In genomic region chr3:39141211-39141995, GRCh38 we compare ENCODE assay signal across 8 cellular contexts. TPM values are rescaled to one million over a fixed set of nuclear protein-coding genes. Genes with fewer than 3 reads are reported as not detected.
DNase-seq lines count a peak whose midpoint lies in the region; ATAC-seq, FAIRE-seq and TF ChIP-seq lines count a peak whose summit lies in the region.

No MANE protein-coding gene starts in this region.

- no peaks in the 10 kb centered on the region for H3K9me3 ChIP-seq in keratinocyte (ENCODE audit: control insufficient read depth, low read depth, low read length)
- no peaks in the 10 kb centered on the region for H3K9me3 ChIP-seq in thoracic aorta

- no peaks in the 10 kb centered on the region for H3K9me1 ChIP-seq in keratinocyte (ENCODE audit: control insufficient read depth, extremely low read depth, insufficient read depth, low read length)

- H3K36me3 Mint-ChIP-seq in activated naive CD4-positive, alpha-beta T cell treated with anti-CD3 and anti-CD28 coated beads, Interleukin-2, amount 50 U/mL, for 72 hours: peaks cover 32 to 34% of the 10 kb centered on the region in 2 donors

- H3K27ac ChIP-seq in keratinocyte (ENCODE audit: control insufficient read depth, insufficient read depth, low read length) (peak overlapping the region; percentile 40), thoracic aorta (peak overlapping the region; percentile 24 to 39)

- H3K4me1 ChIP-seq in keratinocyte (ENCODE audit: control insufficient read depth, extremely low read depth, insufficient read depth, low read length) (peaks cover 40% of the 10 kb centered on the region), thoracic aorta (ENCODE audit: control insufficient read depth in 1 of 2, low read depth in 2 of 2) (peaks cover 31 to 52% of the 10 kb centered on the region in 2 donors)

- peaks cover 2% of the 10 kb centered on the region for H3K79me2 ChIP-seq in keratinocyte (ENCODE audit: control insufficient read depth, insufficient read depth, low read length)

- no peaks in the 10 kb centered on the region for H4K20me1 ChIP-seq in keratinocyte (ENCODE audit: control insufficient read depth, extremely low read depth, insufficient read depth, low read length)

- peak in 1 of 2 donors; percentile 7 for ATAC-seq in activated naive CD4-positive, alpha-beta T cell treated with anti-CD3 and anti-CD28 coated beads, Interleukin-2, amount 50 U/mL, for 72 hours
- ATAC-seq in thoracic aorta (ENCODE audit: insufficient number of reproducible peaks, low FRiP score, low read depth) (no peak), GM18861 (IDR thresholded peaks at IDR 0.05; ENCODE audit: unreplicated experiment) (no peak), GM21447 (IDR thresholded peaks at IDR 0.05; ENCODE audit: unreplicated experiment) (no peak)

- peak overlapping the region; percentile 64 to 89 for H3K27ac Mint-ChIP-seq in activated naive CD4-positive, alpha-beta T cell treated with anti-CD3 and anti-CD28 coated beads, Interleukin-2, amount 50 U/mL, for 72 hours

- dilution Hi-C loops in keratinocyte (cut with MboI; ENCODE audit: extremely low pct_ligation_motif_present, low sequenced_read_pairs): no loop called here

- peak overlapping the region; percentile 67 for H3K4me2 ChIP-seq in keratinocyte (ENCODE audit: control insufficient read depth, extremely low read depth, insufficient read depth, low read depth, low read length)

- H2AFZ ChIP-seq in keratinocyte (ENCODE audit: control insufficient read depth, low read length): no peak overlapping the region

- DNase-seq in NOMO-1 (lab: John Stamatoyannopoulos, UW; ENCODE audit: unreplicated experiment in 2 of 2) (peak; percentile 11 to 33), NOMO-1 treated with dmso at 0.1 percent for 144 hours (lab: John Stamatoyannopoulos, UW; ENCODE audit: unreplicated experiment) (no peak), keratinocyte (ENCODE audit: low read depth, low spot score) (no peak), thoracic aorta (ENCODE audit: low spot score) (no peak), HuH-7.5 (ENCODE audit: low spot score) (no peak)
- DNase-seq in activated naive CD4-positive, alpha-beta T cell treated with anti-CD3 and anti-CD28 coated beads, Interleukin-2, amount 50 U/mL, for 72 hours (ENCODE audit: low spot score in 2 of 2): no peak

- no peaks in the 10 kb centered on the region for H3K9me3 Mint-ChIP-seq in activated naive CD4-positive, alpha-beta T cell treated with anti-CD3 and anti-CD28 coated beads, Interleukin-2, amount 50 U/mL, for 72 hours

- H3K9ac ChIP-seq in keratinocyte (ENCODE audit: control insufficient read depth, extremely low read depth, insufficient read depth, low read length): no peak overlapping the region

- no peak for FAIRE-seq in keratinocyte (lab: Jason Lieb, UNC)

- TF ChIP-seq CTCF in keratinocyte (optimal IDR thresholded peaks at IDR 0.05 in 1 of 3, IDR thresholded peaks at IDR 0.05 in 1 of 3, conservative IDR thresholded peaks at IDR 0.05 in 1 of 3; ENCODE audit: extremely low read depth in 1 of 3, insufficient read depth in 2 of 3, low read length in 3 of 3) (no peak), thoracic aorta (IDR thresholded peaks at IDR 0.05) (no peak)

- H3K36me3 ChIP-seq in keratinocyte (ENCODE audit: control insufficient read depth in 2 of 2, extremely low read depth in 1 of 2, insufficient read depth in 2 of 2, low read length in 2 of 2): peaks cover 17 to 19% of the 10 kb centered on the region in 2 experiments
- peaks cover 57% of the 10 kb centered on the region for H3K36me3 ChIP-seq in thoracic aorta

- H3K27me3 ChIP-seq in keratinocyte (ENCODE audit: control insufficient read depth, extremely low read depth, insufficient read depth, low read length) (no peaks in the 10 kb centered on the region), thoracic aorta (replicated peaks; ENCODE audit: insufficient read depth) (no peaks in the 10 kb centered on the region)

- H3K4me3 ChIP-seq in keratinocyte (ENCODE audit: control insufficient read depth in 2 of 3, extremely low read depth in 1 of 3, insufficient read depth in 2 of 3, low read depth in 1 of 3, low read length in 3 of 3) (no peak overlapping the region), thoracic aorta (no peak overlapping the region)

RNA-seq across cellular contexts. Expression of gene CSRNP1, which starts 12.0 kb away (rescaled TPM):
- total RNA-seq in activated naive CD4-positive, alpha-beta T cell treated with anti-CD3 and anti-CD28 coated beads, Interleukin-2, amount 50 U/mL, for 72 hours: 10 to 100 TPM; 72.9 to 87.1 TPM
- 4.0 to 5.4 TPM (median 5.4 TPM) in 3 replicates for polyA plus RNA-seq in keratinocyte
- polyA plus RNA-seq in keratinocyte (2011; ENCODE audit: low read depth): 9.1 TPM
- polyA plus RNA-seq in keratinocyte (2011; cell fraction: cytosol; rRNA removed): 2.2 and 2.7 TPM in 2 replicates
- polyA plus RNA-seq in keratinocyte (2011; cell fraction: nucleus; rRNA removed): 10.0 and 12.0 TPM in 2 replicates
- 3.8 and 31.2 TPM in 2 replicates for polyA plus RNA-seq in keratinocyte (2012; ENCODE audit: low replicate concordance)
- polyA minus RNA-seq in keratinocyte: 8.1 to 9.5 TPM (median 8.6 TPM) in 3 replicates
- polyA minus RNA-seq in keratinocyte (2011; cell fraction: cytosol; rRNA and poly(A)+ RNA removed): 5.8 TPM
- polyA minus RNA-seq in keratinocyte (2011; cell fraction: nucleus; rRNA and poly(A)+ RNA removed): 9.0 and 10.8 TPM in 2 replicates
- 100 to 1,000 TPM in 1 of 2 donors, 10 to 100 TPM in 1; 96.8 to 117 TPM for total RNA-seq in thoracic aorta

RNA-seq across cellular contexts. Expression of gene TTC21A, which starts 33.9 kb away (rescaled TPM):
- 1 to 10 TPM; 1.6 to 2.5 TPM for total RNA-seq in activated naive CD4-positive, alpha-beta T cell treated with anti-CD3 and anti-CD28 coated beads, Interleukin-2, amount 50 U/mL, for 72 hours
- 1.1 to 2.4 TPM (median 1.3 TPM) in 3 replicates for polyA plus RNA-seq in keratinocyte
- polyA plus RNA-seq in keratinocyte (2011; ENCODE audit: low read depth): 2.2 TPM
- polyA plus RNA-seq in keratinocyte (2011; cell fraction: cytosol; rRNA removed): 0.30 and 0.50 TPM in 2 replicates
- 6.2 and 6.4 TPM in 2 replicates for polyA plus RNA-seq in keratinocyte (2011; cell fraction: nucleus; rRNA removed)
- 0.61 and 2.7 TPM in 2 replicates for polyA plus RNA-seq in keratinocyte (2012; ENCODE audit: low replicate concordance)
- polyA minus RNA-seq in keratinocyte: 1.2 to 3.3 TPM (median 2.0 TPM) in 3 replicates
- polyA minus RNA-seq in keratinocyte (2011; cell fraction: cytosol; rRNA and poly(A)+ RNA removed): not detected
- polyA minus RNA-seq in keratinocyte (2011; cell fraction: nucleus; rRNA and poly(A)+ RNA removed): 2.6 and 3.9 TPM in 2 replicates
- 10 to 100 TPM in 1 of 2 donors, 1 to 10 TPM in 1; 3.0 to 14.9 TPM for total RNA-seq in thoracic aorta

RNA-seq across cellular contexts. Expression of gene GORASP1, which starts 34.0 kb away (rescaled TPM):
- total RNA-seq in activated naive CD4-positive, alpha-beta T cell treated with anti-CD3 and anti-CD28 coated beads, Interleukin-2, amount 50 U/mL, for 72 hours: 10 to 100 TPM; 19.0 to 22.7 TPM
- polyA plus RNA-seq in keratinocyte: 38.4 to 58.8 TPM (median 43.7 TPM) in 3 replicates
- 9.6 TPM for polyA plus RNA-seq in keratinocyte (2011; ENCODE audit: low read depth)
- polyA plus RNA-seq in keratinocyte (2011; cell fraction: cytosol; rRNA removed): 30.3 and 31.4 TPM in 2 replicates
- polyA plus RNA-seq in keratinocyte (2011; cell fraction: nucleus; rRNA removed): 81.5 and 88.8 TPM in 2 replicates
- polyA plus RNA-seq in keratinocyte (2012; ENCODE audit: low replicate concordance): 31.1 and 34.2 TPM in 2 replicates
- polyA minus RNA-seq in keratinocyte: 39.1 to 63.4 TPM (median 52.9 TPM) in 3 replicates
- 34.1 TPM for polyA minus RNA-seq in keratinocyte (2011; cell fraction: cytosol; rRNA and poly(A)+ RNA removed)
- 27.2 and 30.3 TPM in 2 replicates for polyA minus RNA-seq in keratinocyte (2011; cell fraction: nucleus; rRNA and poly(A)+ RNA removed)
- 10 to 100 TPM; 59.3 to 84.6 TPM for total RNA-seq in thoracic aorta

RNA-seq across cellular contexts. Expression of gene XIRP1, which starts 51.0 kb away (rescaled TPM):
- total RNA-seq in activated naive CD4-positive, alpha-beta T cell treated with anti-CD3 and anti-CD28 coated beads, Interleukin-2, amount 50 U/mL, for 72 hours: 1 to 10 TPM in 1 of 2 donors, under 1 TPM in 1; 0.14 to 4.1 TPM
- not detected in 3 replicates for polyA plus RNA-seq in keratinocyte
- not detected for polyA plus RNA-seq in keratinocyte (2011; ENCODE audit: low read depth)
- not detected in 2 replicates for polyA plus RNA-seq in keratinocyte (2011; cell fraction: cytosol; rRNA removed)
- polyA plus RNA-seq in keratinocyte (2011; cell fraction: nucleus; rRNA removed): not detected in 2 replicates
- polyA plus RNA-seq in keratinocyte (2012; ENCODE audit: low replicate concordance): 0.01 TPM in 1 of 2 replicates, not detected in the other
- not detected in 3 replicates for polyA minus RNA-seq in keratinocyte
- not detected for polyA minus RNA-seq in keratinocyte (2011; cell fraction: cytosol; rRNA and poly(A)+ RNA removed)
- not detected in 2 replicates for polyA minus RNA-seq in keratinocyte (2011; cell fraction: nucleus; rRNA and poly(A)+ RNA removed)
- total RNA-seq in thoracic aorta: 1 to 10 TPM in 1 of 2 donors, not detected in 1; 2.0 TPM

Comparison
In these comparisons a context has a peak if more than half of its experiments do, and no peak if none do; other contexts are left out.
1. DNase-seq: peak in NOMO-1 (2 of 2); none in NOMO-1 treated with dmso at 0.1 percent for 144 hours (single experiment), activated naive CD4-positive, alpha-beta T cell treated with anti-CD3 and anti-CD28 coated beads, Interleukin-2, amount 50 U/mL, for 72 hours (0 of 2), keratinocyte (single experiment), thoracic aorta (single experiment) and HuH-7.5 (single experiment).